8 cellular contexts compared by ENCODE assay signal in genomic region chr12:6570264-6570887, GRCh38. TPM values are rescaled to one million over a fixed set of nuclear protein-coding genes. Genes with fewer than 3 reads are reported as not detected.
DNase-seq lines count a peak whose midpoint lies in the region; ATAC-seq and TF ChIP-seq lines count a peak whose summit lies in the region.

No MANE protein-coding gene starts in this region.

- no peak for TF ChIP-seq EP300 in esophagus muscularis mucosa (IDR thresholded peaks at IDR 0.05)

- H3K4me1 ChIP-seq in esophagus muscularis mucosa (peaks cover 18 to 24% (median 20%) of the 10 kb centered on the region in 4 donors), psoas muscle (peaks cover 9% of the 10 kb centered on the region)

- 50% methylated on average over 7 of the region's 7 CpGs for WGBS in esophagus muscularis mucosa
- 53 to 65% (median 60%) methylated on average over 7 of the region's 7 CpGs for WGBS in psoas muscle, 3 donors

- H3K9me3 ChIP-seq in MG63: no peaks in the 10 kb centered on the region
- H3K9me3 ChIP-seq in esophagus muscularis mucosa: no peaks in the 10 kb centered on the region
- no peaks in the 10 kb centered on the region for H3K9me3 ChIP-seq in psoas muscle

- DNase-seq in NCI-H446 (lab: John Stamatoyannopoulos, UW) (peak; percentile 10 to 53), NCI-H446 treated with DMSO at 0.1 percent for 48 hours (lab: John Stamatoyannopoulos, UW) (no peak), MG63 (peak; percentile 69), esophagus muscularis mucosa (ENCODE audit: extremely low spot score) (no peak), psoas muscle (peak in 1 of 2 donors; percentile 72), 8988T (no peak)

- TF ChIP-seq CTCF in VCaP (conservative IDR thresholded peaks at IDR 0.05) (peak; percentile 90), esophagus muscularis mucosa (IDR thresholded peaks at IDR 0.05) (peak in 2 of 3 experiments; percentile 17 to 43), psoas muscle (IDR thresholded peaks at IDR 0.05) (peak; percentile 21)

- H3K4me3 ChIP-seq in MG63 (no peak overlapping the region), esophagus muscularis mucosa (no peak overlapping the region), psoas muscle (no peak overlapping the region)

- no peak for TF ChIP-seq POLR2A in esophagus muscularis mucosa (IDR thresholded peaks at IDR 0.05; ENCODE audit: low read depth)

- H3K27me3 ChIP-seq in MG63: no peaks in the 10 kb centered on the region
- H3K27me3 ChIP-seq in esophagus muscularis mucosa: no peaks in the 10 kb centered on the region
- no peaks in the 10 kb centered on the region for H3K27me3 ChIP-seq in psoas muscle (ENCODE audit: insufficient read depth in 3 of 3, low read length in 2 of 3)

- peaks cover 84% of the 10 kb centered on the region for H3K36me3 ChIP-seq in MG63
- peaks cover 58 to 78% (median 70%) of the 10 kb centered on the region in 4 donors for H3K36me3 ChIP-seq in esophagus muscularis mucosa
- peaks cover 20 to 76% of the 10 kb centered on the region in 2 donors for H3K36me3 ChIP-seq in psoas muscle (ENCODE audit: insufficient read depth in 1 of 2, low read depth in 1 of 2)

- intact Hi-C loops in esophagus muscularis mucosa (cut with DNase I): no loop called here
- intact Hi-C loops in psoas muscle (cut with DNase I): no loop called here

- H3K27ac ChIP-seq in VCaP: no peak overlapping the region; the same call in 1 of the 2 replicates
- peak overlapping the region in 1 of 4 donors; percentile 93 for H3K27ac ChIP-seq in esophagus muscularis mucosa (replicated peaks in 1 of 4)
- peak overlapping the region; percentile 18 for H3K27ac ChIP-seq in psoas muscle

- no peak for ATAC-seq in psoas muscle
- no peak for ATAC-seq in HG03045 (IDR thresholded peaks at IDR 0.05; ENCODE audit: unreplicated experiment)

RNA-seq across cellular contexts. Expression of gene NOP2, which starts 2.3 kb away (rescaled TPM):
- total RNA-seq in MG63 (2014; rRNA removed; shearing (Covaris generic); ENCODE audit: low replicate concordance): 64.5 and 90.4 TPM in 2 replicates
- 10 to 100 TPM; 17.9 to 32.3 (median 19.5) TPM for total RNA-seq in esophagus muscularis mucosa
- 10 to 100 TPM; 29.8 to 62.2 (median 52.9) TPM for total RNA-seq in psoas muscle
- polyA plus RNA-seq in psoas muscle: 10 to 100 TPM; 44.1 to 67.0 (median 66.4) TPM

RNA-seq across cellular contexts. Expression of gene IFFO1, which starts 14.5 kb away (rescaled TPM):
- 6.1 and 13.2 TPM in 2 replicates for total RNA-seq in MG63 (2014; rRNA removed; shearing (Covaris generic); ENCODE audit: low replicate concordance)
- 10 to 100 TPM; 12.1 to 26.2 (median 20.8) TPM for total RNA-seq in esophagus muscularis mucosa
- total RNA-seq in psoas muscle: 10 to 100 TPM; 12.6 to 26.3 (median 18.0) TPM
- 1 to 10 TPM; 6.7 to 8.9 (median 8.3) TPM for polyA plus RNA-seq in psoas muscle

RNA-seq across cellular contexts. Expression of gene GAPDH, which starts 36.1 kb away (rescaled TPM):
- total RNA-seq in MG63 (2014; rRNA removed; shearing (Covaris generic); ENCODE audit: low replicate concordance): 4,502 and 8,561 TPM in 2 replicates
- total RNA-seq in esophagus muscularis mucosa (1,000 to 10,000 TPM; 2,279 to 3,578 (median 2,742) TPM), psoas muscle (over 10,000 TPM in 2 of 4 donors, 1,000 to 10,000 TPM in 2; 7,136 to 10,782 (median 8,991) TPM)
- polyA plus RNA-seq in psoas muscle: over 10,000 TPM in 2 of 3 donors, 1,000 to 10,000 TPM in 1; 9,788 to 18,891 (median 16,487) TPM

RNA-seq across cellular contexts. Expression of gene CHD4, which starts 36.8 kb away (rescaled TPM):
- 155 and 166 TPM in 2 replicates for total RNA-seq in MG63 (2014; rRNA removed; shearing (Covaris generic); ENCODE audit: low replicate concordance)
- total RNA-seq in esophagus muscularis mucosa (100 to 1,000 TPM; 189 to 226 (median 218) TPM), psoas muscle (100 to 1,000 TPM in 2 of 4 donors, 10 to 100 TPM in 2; 94.5 to 152 (median 112) TPM)
- polyA plus RNA-seq in psoas muscle: 10 to 100 TPM; 62.5 to 90.0 (median 78.5) TPM

Comparison
In these comparisons a context has a peak if more than half of its experiments do, and no peak if none do; other contexts are left out.
1. DNase-seq: peak in NCI-H446 (2 of 2) and MG63 (single experiment); none in NCI-H446 treated with DMSO at 0.1 percent for 48 hours (single experiment), esophagus muscularis mucosa (single experiment) and 8988T (single experiment).
2. CTCF ChIP-seq: peak in every context shown above with its lines; median percentile 90 in VCaP; 30 in esophagus muscularis mucosa; 21 in psoas muscle.